In the genomic region with DNA sequence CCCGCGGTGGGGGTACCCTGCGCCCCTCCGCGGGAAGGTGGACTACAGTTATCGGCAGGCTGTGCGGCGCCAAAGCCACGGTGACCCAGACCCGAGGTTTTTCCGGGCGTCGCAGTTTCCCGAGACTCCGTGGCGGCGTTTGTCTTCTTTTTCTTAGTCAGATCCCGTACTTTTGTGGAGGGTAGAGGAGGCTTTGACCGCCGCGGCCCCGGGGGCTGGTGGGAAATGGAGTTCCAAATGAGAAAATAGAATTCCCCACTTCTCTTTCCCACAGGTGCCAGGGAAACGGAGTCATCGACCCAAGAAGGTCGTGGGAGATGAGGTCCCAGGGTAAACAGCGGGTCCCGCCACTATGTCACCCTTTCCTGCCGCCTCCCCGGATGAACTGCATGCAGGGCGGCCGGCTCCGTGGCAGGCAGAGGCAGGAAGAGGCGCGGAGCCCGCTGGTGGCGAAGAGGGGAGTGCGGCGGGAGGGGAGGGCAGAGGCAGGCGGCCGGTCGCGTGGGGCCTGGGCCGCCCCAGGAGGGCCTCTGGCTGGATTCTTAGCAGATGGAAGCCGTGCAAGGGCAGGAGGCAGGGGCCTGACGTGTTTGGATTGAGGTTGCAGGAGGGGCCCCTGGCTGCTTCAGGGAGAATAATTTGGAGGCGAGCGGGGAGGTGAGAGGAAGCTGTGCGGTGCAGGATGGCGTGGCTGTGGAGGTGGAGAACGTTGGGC, we compare ENCODE assay signal across 8 cellular contexts. TPM values are rescaled to one million over a fixed set of nuclear protein-coding genes. Genes with fewer than 3 reads are reported as not detected.
A peak's percentile ranks its signal among the peaks of the same experiment; 100 is the strongest.
DNase-seq lines count a peak whose midpoint lies in the region; ATAC-seq and TF ChIP-seq lines count a peak whose summit lies in the region.

No MANE protein-coding gene starts in this region.

- peak overlapping the region; percentile 77 to 92 (median 87) for H3K4me3 Mint-ChIP-seq in CD8-positive, alpha-beta memory T cell

- TF ChIP-seq CTCF in lower leg skin (IDR thresholded peaks at IDR 0.05) = no peak

- WGBS in lower leg skin, 2 donors = 1% methylated on average over 50 of the region's 50 CpGs

- no peaks in the 10 kb centered on the region for H3K27me3 ChIP-seq in CD8-positive, alpha-beta memory T cell (ENCODE audit: insufficient read depth, low read length, poor library complexity, severe bottlenecking)

- POLR2A ChIA-PET in CD8-positive, alpha-beta memory T cell (lab: Charles Lee) = interaction anchor here (0.9 to 1.1 kb wide), 3 partner anchors 10 to 35 kb away, joined by 3 to 4 read pairs (median 4); no protein-coding TSS in a partner anchor

- peak overlapping the region; percentile 72 for H3K4me3 ChIP-seq in CD8-positive, alpha-beta memory T cell (ENCODE audit: low read length)
- H3K4me3 ChIP-seq in lower leg skin (ENCODE audit: low read depth, poor library complexity, severe bottlenecking) = peak overlapping the region; percentile 32

- peaks cover 0 to 26% (median 4%) of the 10 kb centered on the region in 3 donors for H3K36me3 Mint-ChIP-seq in CD8-positive, alpha-beta memory T cell

- no peaks in the 10 kb centered on the region for H3K9me3 ChIP-seq in CD8-positive, alpha-beta memory T cell (ENCODE audit: low read length)

- peak overlapping the region; percentile 64 to 94 (median 83) for H3K27ac Mint-ChIP-seq in CD8-positive, alpha-beta memory T cell

- CTCF ChIA-PET in CD8-positive, alpha-beta memory T cell (lab: Charles Lee) = interaction anchor here (0.8 to 4.1 kb wide), 4 partner anchors 10 to 146 kb away, joined by 4 to 36 read pairs (median 4); no protein-coding TSS in a partner anchor

- H3K36me3 ChIP-seq in CD8-positive, alpha-beta memory T cell (ENCODE audit: insufficient read depth, low read length) = no peaks in the 10 kb centered on the region

- peaks cover 11 to 23% (median 20%) of the 10 kb centered on the region in 3 donors for H3K4me1 Mint-ChIP-seq in CD8-positive, alpha-beta memory T cell

- peak; percentile 77 to 79 for ATAC-seq in activated CD4-positive, CD25-positive, alpha-beta regulatory T cell treated with anti-CD3 and anti-CD28 coated beads, Interleukin-2, amount 50 U/mL, for 24 hours
- no peak for ATAC-seq in GM18502 (IDR thresholded peaks at IDR 0.05; ENCODE audit: poor library complexity, unreplicated experiment)

- peak; percentile 43 to 73 (median 56) for DNase-seq in CD8-positive, alpha-beta memory T cell
- DNase-seq in cerebellum (ENCODE audit: low spot score) = peak; percentile 73
- DNase-seq in lower leg skin (ENCODE audit: low spot score in 2 of 2) = peak in 1 of 2 donors; percentile 92
- DNase-seq in stimulated activated naive CD4-positive, alpha-beta T cell (lab: John Stamatoyannopoulos, UW) = peak; percentile 40 to 78 (median 50)
- no peak for DNase-seq in NCI-H1417 (lab: John Stamatoyannopoulos, UW)
- no peak for DNase-seq in SHP77 (lab: John Stamatoyannopoulos, UW)

- H3K27ac ChIP-seq in CD8-positive, alpha-beta memory T cell (ENCODE audit: low read depth, low read length) = no peak overlapping the region

- intact Hi-C loops in lower leg skin (cut with DNase I; ENCODE audit: low total_unique reads) = no loop called here

- H3K4me1 ChIP-seq in CD8-positive, alpha-beta memory T cell (ENCODE audit: insufficient read depth, low read length) = peaks cover 10% of the 10 kb centered on the region

- no peak for TF ChIP-seq POLR2A in lower leg skin (IDR thresholded peaks at IDR 0.05)

- no peaks in the 10 kb centered on the region for H3K9me3 Mint-ChIP-seq in CD8-positive, alpha-beta memory T cell

- H3K27me3 Mint-ChIP-seq in CD8-positive, alpha-beta memory T cell = peaks cover 0 to 2% of the 10 kb centered on the region in 2 donors

RNA-seq across cellular contexts. Expression of a gene that starts 11.5 kb away (rescaled TPM):
- total RNA-seq in CD8-positive, alpha-beta memory T cell = 10 to 100 TPM; 30.7 to 33.3 TPM
- polyA plus RNA-seq in CD8-positive, alpha-beta memory T cell = 34.8 TPM
- total RNA-seq in cerebellum (49.7 TPM), lower leg skin (100 to 1,000 TPM in 1 of 4 donors, 10 to 100 TPM in 3; 67.7 to 162 (median 78.2) TPM)

RNA-seq across cellular contexts. Expression of a gene that starts 25.3 kb away (rescaled TPM):
- total RNA-seq in CD8-positive, alpha-beta memory T cell = 1 to 10 TPM; 1.8 to 2.0 TPM
- 0.12 TPM for polyA plus RNA-seq in CD8-positive, alpha-beta memory T cell
- total RNA-seq in cerebellum (1.6 TPM), lower leg skin (1 to 10 TPM in 3 of 4 donors, under 1 TPM in 1; 0.86 to 4.7 (median 1.4) TPM)

RNA-seq across cellular contexts. Expression of a gene that starts 31.0 kb away (rescaled TPM):
- total RNA-seq in CD8-positive, alpha-beta memory T cell = 1 to 10 TPM; 4.6 to 4.7 TPM
- not detected for polyA plus RNA-seq in CD8-positive, alpha-beta memory T cell
- total RNA-seq in cerebellum (7.0 TPM), lower leg skin (1 to 10 TPM; 5.3 to 6.7 (median 5.8) TPM)

RNA-seq across cellular contexts. Expression of a gene that starts 34.9 kb away (rescaled TPM):
- total RNA-seq in CD8-positive, alpha-beta memory T cell = 100 to 1,000 TPM; 105 to 107 TPM
- polyA plus RNA-seq in CD8-positive, alpha-beta memory T cell = 45.6 TPM
- total RNA-seq in cerebellum (9.7 TPM), lower leg skin (10 to 100 TPM; 33.3 to 44.4 (median 39.3) TPM)

Comparison
In these comparisons a context has a peak if more than half of its experiments do, and no peak if none do; other contexts are left out.
1. DNase-seq: peak in CD8-positive, alpha-beta memory T cell (5 of 5), cerebellum (single experiment) and stimulated activated naive CD4-positive, alpha-beta T cell (6 of 6); none in NCI-H1417 (0 of 3) and SHP77 (0 of 2).